12 cellular contexts compared by ENCODE assay signal in the genomic region with DNA sequence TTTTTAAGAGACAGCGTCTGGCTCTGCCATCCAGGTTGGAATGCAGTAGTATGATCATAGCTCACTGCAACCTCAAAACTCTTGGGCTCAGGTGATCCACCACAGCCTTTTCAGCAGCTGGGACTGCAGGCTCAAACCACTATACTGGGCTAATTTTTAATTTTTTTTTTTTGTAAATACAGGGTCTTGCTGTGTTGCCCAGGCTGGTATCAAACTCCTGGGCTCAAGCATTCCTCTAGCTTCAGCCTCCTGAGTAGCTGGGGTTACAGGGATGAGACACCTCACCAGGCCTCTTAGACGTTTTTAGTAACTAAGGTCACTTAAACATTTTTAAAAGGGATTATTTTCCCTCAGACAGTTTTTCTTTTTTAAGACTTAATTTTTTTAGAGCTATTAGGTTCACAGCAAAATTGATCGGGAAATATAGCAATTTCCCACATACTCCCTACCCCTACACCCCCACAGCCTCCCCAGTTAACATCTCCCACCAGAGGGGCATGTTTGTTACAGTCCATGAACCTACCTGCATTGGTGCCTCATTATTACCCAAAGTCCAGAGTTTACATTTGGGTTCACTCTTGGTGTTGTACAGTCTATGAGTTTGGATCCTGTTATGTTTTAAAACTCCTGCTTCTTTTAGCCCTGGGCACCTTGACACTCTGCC. TPM values are rescaled to one million over a fixed set of nuclear protein-coding genes. Genes with fewer than 3 reads are reported as not detected.
DNase-seq lines count a peak whose midpoint lies in the region; ATAC-seq and TF ChIP-seq lines count a peak whose summit lies in the region.
"Had no signal": no experiment of that assay in that cellular context is flagged by ENCODE, and none has a peak within 500 bp of the region (broad histone marks: within the 10 kb centered on the region; RNA-seq: fewer than 3 reads in every experiment).

No MANE protein-coding gene starts in this region.

- H2AFZ ChIP-seq in SK-N-SH (ENCODE audit: low read depth) (no peak overlapping the region), smooth muscle cell (ENCODE audit: low read depth) (no peak overlapping the region)

- CTCF ChIA-PET in SK-N-SH (lab: Yijun Ruan, JAX), result interaction anchor here (0.9 to 21.1 kb wide), 4 partner anchors 10 to 102 kb away, joined by 3 to 587 read pairs (median 4); no protein-coding TSS in a partner anchor

- DNase-seq in SK-N-SH (no peak), T-helper 17 cell (no peak), glutamatergic neuron (no peak), smooth muscle cell (lab: John Stamatoyannopoulos, UW; ENCODE audit: unreplicated experiment) (no peak), HAP-1 (ENCODE audit: low spot score in 2 of 2) (no peak)
- DNase-seq in stimulated activated naive CD4-positive, alpha-beta T cell treated with Interleukin-2 at 50 U/mL for 16 hours (lab: John Stamatoyannopoulos, UW), result no peak
- DNase-seq: NCI-H187 treated with DMSO at 0.1 percent for 48 hours; stimulated activated naive B cell treated with anti-CD40 and anti-IgM and Interleukin-4, amounts not matched to agents 10 μg/mL and 1 μg/mL and 100 μg/mL, for 72 hours had no signal

- H3F3A ChIP-seq in SK-N-SH (replicated peaks; ENCODE audit: insufficient read depth), result no peaks in the 10 kb centered on the region
- H3F3A ChIP-seq in smooth muscle cell (ENCODE audit: low read depth), result peaks cover 6% of the 10 kb centered on the region

- H3K27me3 ChIP-seq in SK-N-SH (ENCODE audit: insufficient read depth) (no peaks in the 10 kb centered on the region), smooth muscle cell (ENCODE audit: low read depth) (no peaks in the 10 kb centered on the region), HAP-1 (ENCODE audit: low read depth) (peaks cover 10% of the 10 kb centered on the region)

- no peak for TF ChIP-seq CTCF in SK-N-SH (IDR thresholded peaks at IDR 0.05)
- no peak for TF ChIP-seq CTCF in glutamatergic neuron (IDR thresholded peaks at IDR 0.05; ENCODE audit: partially characterized antibody, unreplicated experiment)
- TF ChIP-seq CTCF in smooth muscle cell (IDR thresholded peaks at IDR 0.05; ENCODE audit: borderline replicate concordance, insufficient read depth, poor library complexity, severe bottlenecking), result no peak

- H3K4me1 Mint-ChIP-seq in T-helper 17 cell, result peaks cover 56% of the 10 kb centered on the region
- H3K4me1 Mint-ChIP-seq in glutamatergic neuron (ENCODE audit: low read depth, unreplicated experiment), result peaks cover 37% of the 10 kb centered on the region

- peaks cover 13 to 45% of the 10 kb centered on the region in 2 experiments for H3K4me1 ChIP-seq in SK-N-SH (ENCODE audit: control insufficient read depth in 1 of 2, insufficient read depth in 2 of 2, low read depth in 1 of 2, low read length in 1 of 2)
- H3K4me1 ChIP-seq in smooth muscle cell (ENCODE audit: low read depth), result peaks cover 25% of the 10 kb centered on the region
- H3K4me1 ChIP-seq in HAP-1, result peaks cover 3% of the 10 kb centered on the region; the same call in 1 of the 2 replicates

- H3K4me2 ChIP-seq in SK-N-SH, result peak overlapping the region; percentile 73
- peak overlapping the region; percentile 77 for H3K4me2 ChIP-seq in smooth muscle cell

- no peak for ATAC-seq in SK-N-SH treated with all-trans-retinoic acid at 6 μM for 48 hours
- ATAC-seq in T-helper 17 cell, result no peak
- no peak for ATAC-seq in HG02623 (IDR thresholded peaks at IDR 0.05; ENCODE audit: unreplicated experiment)
- ATAC-seq: Right ventricle myocardium inferior; stimulated activated naive B cell treated with anti-CD40 and anti-IgM and Interleukin-4, amounts not matched to agents 10 μg/mL and 1 μg/mL and 100 μg/mL, for 72 hours had no signal

- H3K27ac Mint-ChIP-seq in T-helper 17 cell (peak overlapping the region; percentile 94), glutamatergic neuron (ENCODE audit: unreplicated experiment) (peak overlapping the region; percentile 95)
- H3K27ac Mint-ChIP-seq: stimulated activated naive B cell treated with anti-CD40 and anti-IgM and Interleukin-4, amounts not matched to agents 10 μg/mL and 1 μg/mL and 100 μg/mL, for 72 hours had no signal

- peaks cover 26% of the 10 kb centered on the region for H3K9me3 Mint-ChIP-seq in glutamatergic neuron (ENCODE audit: unreplicated experiment)

- H3K36me3 Mint-ChIP-seq in T-helper 17 cell (ENCODE audit: low read depth) (peaks cover 5% of the 10 kb centered on the region), glutamatergic neuron (ENCODE audit: unreplicated experiment) (peaks cover 12% of the 10 kb centered on the region)

- H3K36me3 ChIP-seq in SK-N-SH (replicated peaks in 1 of 2; ENCODE audit: control insufficient read depth in 1 of 2, insufficient read depth in 2 of 2, low read length in 1 of 2), result peaks cover 0 to 2% of the 10 kb centered on the region in 2 experiments
- H3K36me3 ChIP-seq in smooth muscle cell (ENCODE audit: low read depth), result no peaks in the 10 kb centered on the region
- no peaks in the 10 kb centered on the region for H3K36me3 ChIP-seq in HAP-1 (replicated peaks)

- H3K79me2 ChIP-seq in SK-N-SH (ENCODE audit: insufficient read depth) (peaks cover 81% of the 10 kb centered on the region), smooth muscle cell (ENCODE audit: low read depth) (peaks cover 51% of the 10 kb centered on the region)

- WGBS in SK-N-SH (ENCODE audit: low lambda C conversion rate), result 86% methylated on average over 3 of the region's 3 CpGs
- WGBS in smooth muscle cell (ENCODE audit: low lambda C conversion rate), result 74% methylated on average over 3 of the region's 3 CpGs

- H3K9ac ChIP-seq in SK-N-SH (no peak overlapping the region), smooth muscle cell (ENCODE audit: low read depth) (no peak overlapping the region)

- H3K9me3 ChIP-seq in SK-N-SH, result no peaks in the 10 kb centered on the region
- no peaks in the 10 kb centered on the region for H3K9me3 ChIP-seq in T-helper 17 cell (ENCODE audit: control insufficient read depth, low read length, poor library complexity, severe bottlenecking)
- H3K9me3 ChIP-seq in smooth muscle cell (replicated peaks; ENCODE audit: low read depth), result no peaks in the 10 kb centered on the region
- peaks cover 9% of the 10 kb centered on the region for H3K9me3 ChIP-seq in HAP-1

- TF ChIP-seq RAD21 in SK-N-SH (IDR thresholded peaks at IDR 0.05; ENCODE audit: low read length), result no peak

- POLR2A ChIA-PET in SK-N-SH (lab: Yijun Ruan, JAX), result interaction anchor here (1.0 kb wide), 1 partner anchor 98 kb away, joined by 3 read pairs; no protein-coding TSS in a partner anchor

- H3K27me3 Mint-ChIP-seq in T-helper 17 cell, result no peaks in the 10 kb centered on the region
- H3K27me3 Mint-ChIP-seq in glutamatergic neuron (ENCODE audit: unreplicated experiment), result peaks cover 20% of the 10 kb centered on the region
- H3K27me3 Mint-ChIP-seq: stimulated activated naive B cell treated with anti-CD40 and anti-IgM and Interleukin-4, amounts not matched to agents 10 μg/mL and 1 μg/mL and 100 μg/mL, for 72 hours had no signal

- no peak for TF ChIP-seq EP300 in SK-N-SH (IDR thresholded peaks at IDR 0.05; ENCODE audit: borderline replicate concordance in 1 of 2, low read depth in 1 of 2, low read length in 1 of 2)

- peak overlapping the region in 1 of 2 experiments; percentile 53; a peak in 1 of 4 replicates for H3K4me3 ChIP-seq in SK-N-SH (ENCODE audit: low read depth in 2 of 2, low read length in 1 of 2)
- peak overlapping the region; percentile 54 for H3K4me3 ChIP-seq in smooth muscle cell
- no peak overlapping the region for H3K4me3 ChIP-seq in HAP-1

- no peaks in the 10 kb centered on the region for H3K9me2 ChIP-seq in SK-N-SH

- peak overlapping the region; percentile 98 for H3K4me3 Mint-ChIP-seq in T-helper 17 cell
- peak overlapping the region; percentile 100 for H3K4me3 Mint-ChIP-seq in glutamatergic neuron (ENCODE audit: unreplicated experiment)

- H3K27ac ChIP-seq in SK-N-SH (ENCODE audit: low read depth in 2 of 2, low read length in 1 of 2) (no peak overlapping the region; a peak in 1 of 4 replicates), smooth muscle cell (ENCODE audit: low read depth) (no peak overlapping the region)
- H3K27ac ChIP-seq: 22Rv1 had no signal

- in situ Hi-C loops in HAP-1 (cut with MboI; ENCODE audit: low sequenced_read_pairs), result no loop called here

- H4K20me1 ChIP-seq in SK-N-SH (ENCODE audit: insufficient read depth), result peaks cover 60% of the 10 kb centered on the region
- H4K20me1 ChIP-seq in smooth muscle cell (ENCODE audit: low read depth), result peaks cover 81% of the 10 kb centered on the region

RNA-seq across cellular contexts. Expression of a gene that starts 3.9 kb away (rescaled TPM):
- polyA plus RNA-seq in SK-N-SH (2012; rRNA removed) (27.0 and 50.9 TPM in 2 replicates), smooth muscle cell (13.4 and 15.0 TPM in 2 replicates)
- 20.3 and 29.6 TPM in 2 replicates for polyA plus RNA-seq in SK-N-SH (2012; cell fraction: cytosol; rRNA removed)
- polyA plus RNA-seq in SK-N-SH (2012; cell fraction: nucleus; rRNA removed), result 51.6 and 84.8 TPM in 2 replicates
- total RNA-seq in T-helper 17 cell (10 to 100 TPM; 91.8 to 93.2 TPM), glutamatergic neuron (ENCODE audit: unreplicated experiment) (268 TPM), smooth muscle cell (11.1 and 15.4 TPM in 2 replicates)

RNA-seq across cellular contexts. Expression of a gene that starts 39.0 kb away (rescaled TPM):
- polyA plus RNA-seq in SK-N-SH (2012; rRNA removed) (6.6 and 6.8 TPM in 2 replicates), smooth muscle cell (2.0 and 4.1 TPM in 2 replicates)
- 3.5 and 5.0 TPM in 2 replicates for polyA plus RNA-seq in SK-N-SH (2012; cell fraction: cytosol; rRNA removed)
- 10.6 TPM in 2 replicates for polyA plus RNA-seq in SK-N-SH (2012; cell fraction: nucleus; rRNA removed)
- total RNA-seq in T-helper 17 cell (1 to 10 TPM; 1.1 to 2.4 TPM), glutamatergic neuron (ENCODE audit: unreplicated experiment) (2.0 TPM), smooth muscle cell (1.1 and 1.9 TPM in 2 replicates)

RNA-seq across cellular contexts. Expression of a gene that starts 42.4 kb away (rescaled TPM):
- polyA plus RNA-seq in SK-N-SH (2012; rRNA removed) (1.7 and 1.8 TPM in 2 replicates), smooth muscle cell (0.32 and 0.48 TPM in 2 replicates)
- 1.4 and 1.5 TPM in 2 replicates for polyA plus RNA-seq in SK-N-SH (2012; cell fraction: cytosol; rRNA removed)
- polyA plus RNA-seq in SK-N-SH (2012; cell fraction: nucleus; rRNA removed), result 2.0 and 2.4 TPM in 2 replicates
- total RNA-seq in T-helper 17 cell (1 to 10 TPM; 1.1 to 1.4 TPM), glutamatergic neuron (ENCODE audit: unreplicated experiment) (1.7 TPM), smooth muscle cell (not detected in 2 replicates)
- total RNA-seq: Right ventricle myocardium inferior had no signal
